Comparison of ENCODE assay signal across 34 cellular contexts in genomic region chr13:113661506-113661905, GRCh38. TPM values are rescaled to one million over a fixed set of nuclear protein-coding genes. Genes with fewer than 3 reads are reported as not detected.
"Had no signal": no experiment of that assay in that cellular context is flagged by ENCODE, and none has a peak within 500 bp of the region (broad histone marks: within the 10 kb centered on the region; RNA-seq: fewer than 3 reads in every experiment).

No MANE protein-coding gene starts in this region.

- H3K4me1 ChIP-seq: colonic mucosa, gastrocnemius medialis, heart right ventricle, left lung, lower lobe of right lung had no signal

- H3K4me3 ChIP-seq: colonic mucosa, esophagus squamous epithelium, gastrocnemius medialis, heart right ventricle, left lung, lower lobe of right lung, mucosa of descending colon had no signal

- H3K27me3 ChIP-seq: colonic mucosa, heart right ventricle, left lung had no signal

- H3K36me3 ChIP-seq: colonic mucosa, esophagus squamous epithelium, gastrocnemius medialis, heart right ventricle, left lung, lower lobe of right lung had no signal

- ATAC-seq: effector memory CD8-positive, alpha-beta T cell; esophagus mucosa; gastrocnemius medialis; heart right ventricle; left cardiac atrium; left lung; left ventricle myocardium superior; lower lobe of right lung; mucosa of descending colon had no signal

- DNase-seq: colonic mucosa; cortex of kidney; effector CD8-positive, alpha-beta T cell; effector memory CD8-positive, alpha-beta T cell; endodermal cell; erythroblast; esophagus squamous epithelium; foreskin fibroblast; foreskin melanocyte; gastrocnemius medialis; glutamatergic neuron; head of caudate nucleus; heart right ventricle; hippocampal formation; left cardiac atrium; left lung; left ventricle myocardium superior; lower lobe of right lung; mesenchymal stem cell; mucosa of descending colon; naive B cell had no signal

- H3K9me3 ChIP-seq: colonic mucosa, mucosa of descending colon had no signal

- H3K27ac ChIP-seq: colonic mucosa, epithelial cell of prostate, esophagus squamous epithelium, gastrocnemius medialis, heart right ventricle, left lung, lower lobe of right lung had no signal

- FAIRE-seq: endometrium, islet of Langerhans, keratinocyte had no signal

RNA-seq across cellular contexts. Expression of gene ATP4B, which starts 3.5 kb away (rescaled TPM):
- total RNA-seq: colonic mucosa, dermis microvascular lymphatic vessel endothelial cell, endodermal cell, esophagus mucosa, esophagus squamous epithelium, gastrocnemius medialis, heart right ventricle, kidney epithelial cell, left cardiac atrium, left lung, left ventricle myocardium superior, lower leg skin, lower lobe of right lung, lung microvascular endothelial cell, mesenteric fat pad, mesothelial cell of epicardium, myocyte had no signal
- polyA plus RNA-seq: keratinocyte had no signal

RNA-seq across cellular contexts. Expression of gene GRK1, which starts 5.5 kb away (rescaled TPM):
- total RNA-seq: dermis microvascular lymphatic vessel endothelial cell, esophagus mucosa, esophagus squamous epithelium, glomerular endothelial cell, kidney epithelial cell, lower leg skin, lower lobe of right lung, lung microvascular endothelial cell, mesenteric fat pad, myocyte had no signal
- polyA plus RNA-seq: keratinocyte had no signal
